9 cellular contexts compared by ENCODE assay signal in the genomic region with DNA sequence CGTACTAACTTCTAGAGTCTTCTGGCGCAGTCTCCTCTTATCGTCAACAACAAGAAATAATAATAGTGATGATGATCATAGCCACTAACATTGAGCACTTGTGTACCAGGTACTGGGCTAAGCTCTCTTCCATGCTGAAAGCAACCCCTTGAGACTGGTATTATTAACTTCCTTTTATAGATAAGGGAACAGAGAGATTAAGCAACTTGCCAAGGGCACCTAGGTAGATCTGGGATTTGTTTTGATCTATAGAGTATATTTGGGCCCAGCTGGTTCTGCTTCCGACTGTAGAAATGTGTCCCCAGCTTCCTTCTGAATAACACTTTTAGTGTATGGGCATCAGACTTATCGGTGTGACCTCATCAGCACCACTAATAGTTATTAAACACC. TPM values are rescaled to one million over a fixed set of nuclear protein-coding genes. Genes with fewer than 3 reads are reported as not detected.
DNase-seq lines count a peak whose midpoint lies in the region; ATAC-seq and TF ChIP-seq lines count a peak whose summit lies in the region.
"Had no signal": no experiment of that assay in that cellular context is flagged by ENCODE, and none has a peak within 500 bp of the region (broad histone marks: within the 10 kb centered on the region; RNA-seq: fewer than 3 reads in every experiment).

No MANE protein-coding gene starts in this region.

- H3K4me1 ChIP-seq in adipocyte (ENCODE audit: control insufficient read depth, insufficient read depth, low read length) (peaks cover 38% of the 10 kb centered on the region), mesenchymal stem cell (ENCODE audit: control insufficient read depth, insufficient read depth, low read depth, low read length) (peaks cover 21% of the 10 kb centered on the region), tibial nerve (peaks cover 0 to 59% (median 22%) of the 10 kb centered on the region in 4 donors)

- H3K27me3 ChIP-seq in adipocyte (replicated peaks; ENCODE audit: control insufficient read depth, insufficient read depth, low read length) (no peaks in the 10 kb centered on the region), mesenchymal stem cell (ENCODE audit: control insufficient read depth in 1 of 2, insufficient read depth in 1 of 2, low read length in 2 of 2) (no peaks in the 10 kb centered on the region), tibial nerve (no peaks in the 10 kb centered on the region)

- no peaks in the 10 kb centered on the region for H3K9me3 Mint-ChIP-seq in activated naive CD4-positive, alpha-beta T cell treated with anti-CD3 and anti-CD28 coated beads, Interleukin-2, amount 10 ng/mL, durations not matched to agents 7 days and 5 days

- H3K9ac ChIP-seq in adipocyte (ENCODE audit: low read length), result peak overlapping the region; percentile 90
- H3K9ac ChIP-seq in mesenchymal stem cell (ENCODE audit: low read length), result peak overlapping the region; percentile 92

- peak overlapping the region; percentile 60 for H2AK5ac ChIP-seq in mesenchymal stem cell (ENCODE audit: low read length, severe bottlenecking)

- H3K14ac ChIP-seq in mesenchymal stem cell (ENCODE audit: low read length in 2 of 2), result no peak overlapping the region

- H3K36me3 ChIP-seq in adipocyte (ENCODE audit: control insufficient read depth, insufficient read depth, low read length, severe bottlenecking) (no peaks in the 10 kb centered on the region), mesenchymal stem cell (ENCODE audit: control insufficient read depth in 1 of 2, insufficient read depth in 2 of 2, low read depth in 1 of 2, low read length in 2 of 2) (no peaks in the 10 kb centered on the region), tibial nerve (no peaks in the 10 kb centered on the region)

- H3K9me3 ChIP-seq in adipocyte (ENCODE audit: control insufficient read depth, low read length) (no peaks in the 10 kb centered on the region), mesenchymal stem cell (ENCODE audit: control insufficient read depth, low read length) (no peaks in the 10 kb centered on the region), tibial nerve (no peaks in the 10 kb centered on the region)

- peak overlapping the region in 1 of 2 experiments; percentile 47 for H2BK12ac ChIP-seq in mesenchymal stem cell (ENCODE audit: low read length in 2 of 2)

- WGBS in mesenchymal stem cell, result 96% methylated on average over 4 of the region's 5 CpGs
- 52 to 59% methylated on average over 5 of the region's 5 CpGs for WGBS in tibial nerve, 2 donors

- no peak for TF ChIP-seq EP300 in tibial nerve (IDR thresholded peaks at IDR 0.05)

- H3K27me3 Mint-ChIP-seq in activated naive CD4-positive, alpha-beta T cell treated with anti-CD3 and anti-CD28 coated beads, Interleukin-2, amount 10 ng/mL, durations not matched to agents 7 days and 5 days, result peaks cover 54% of the 10 kb centered on the region

- H3K4me2 ChIP-seq in mesenchymal stem cell (ENCODE audit: low read length, poor library complexity, severe bottlenecking), result no peak overlapping the region

- TF ChIP-seq POLR2A in tibial nerve (IDR thresholded peaks at IDR 0.05), result no peak

- H4K8ac ChIP-seq in mesenchymal stem cell (ENCODE audit: low read length), result no peak overlapping the region

- H3K23ac ChIP-seq in mesenchymal stem cell (ENCODE audit: low read length in 2 of 2), result no peak overlapping the region

- ATAC-seq in HG02852 (IDR thresholded peaks at IDR 0.05; ENCODE audit: unreplicated experiment) (no peak), GM21529 (IDR thresholded peaks at IDR 0.05; ENCODE audit: unreplicated experiment) (no peak)

- no peaks in the 10 kb centered on the region for H3K36me3 Mint-ChIP-seq in activated naive CD4-positive, alpha-beta T cell treated with anti-CD3 and anti-CD28 coated beads, Interleukin-2, amount 10 ng/mL, durations not matched to agents 7 days and 5 days

- DNase-seq in activated naive CD4-positive, alpha-beta T cell treated with anti-CD3 and anti-CD28 coated beads, Interleukin-2, amount 10 ng/mL, durations not matched to agents 7 days and 5 days, result no peak
- DNase-seq in activated naive CD4-positive, alpha-beta T cell treated with anti-CD3 and anti-CD28 coated beads, Interleukin-2, amount 50 U/mL, for 16 hours, result no peak
- DNase-seq in adipocyte (ENCODE audit: low read depth) (no peak), mesenchymal stem cell (no peak), tibial nerve (ENCODE audit: low spot score in 2 of 2) (no peak), germinal center (ENCODE audit: low spot score) (no peak)
- DNase-seq: activated CD4-positive, CD25-positive, alpha-beta regulatory T cell had no signal

- CTCF ChIA-PET in activated naive CD4-positive, alpha-beta T cell treated with anti-CD3 and anti-CD28 coated beads, Interleukin-2, amount 10 ng/mL, durations not matched to agents 7 days and 5 days (lab: Charles Lee), result interaction anchor here (0.9 to 13.9 kb wide), 3 partner anchors 11 to 85 kb away, joined by 5 to 208 read pairs (median 72); no protein-coding TSS in a partner anchor

- H3K79me1 ChIP-seq in mesenchymal stem cell (replicated peaks; ENCODE audit: low read length, poor library complexity, severe bottlenecking), result peaks cover 12% of the 10 kb centered on the region

- H2BK5ac ChIP-seq in mesenchymal stem cell (ENCODE audit: low read depth, low read length, poor library complexity, severe bottlenecking), result no peak overlapping the region

- peaks cover 35% of the 10 kb centered on the region for H3K4me1 Mint-ChIP-seq in activated naive CD4-positive, alpha-beta T cell treated with anti-CD3 and anti-CD28 coated beads, Interleukin-2, amount 10 ng/mL, durations not matched to agents 7 days and 5 days

- no peak overlapping the region for H2AFZ ChIP-seq in mesenchymal stem cell (ENCODE audit: low read depth, low read length)

- no peak overlapping the region for H3K27ac Mint-ChIP-seq in activated naive CD4-positive, alpha-beta T cell treated with anti-CD3 and anti-CD28 coated beads, Interleukin-2, amount 10 ng/mL, durations not matched to agents 7 days and 5 days

- no peak overlapping the region for H3K4ac ChIP-seq in mesenchymal stem cell (ENCODE audit: low read depth in 1 of 2, low read length in 2 of 2)

- H2BK120ac ChIP-seq in mesenchymal stem cell (ENCODE audit: low read depth, low read length), result no peak overlapping the region

- TF ChIP-seq CTCF in tibial nerve (IDR thresholded peaks at IDR 0.05), result no peak

- peak overlapping the region; percentile 77 for H3K4me3 Mint-ChIP-seq in activated naive CD4-positive, alpha-beta T cell treated with anti-CD3 and anti-CD28 coated beads, Interleukin-2, amount 10 ng/mL, durations not matched to agents 7 days and 5 days

- H2BK15ac ChIP-seq in mesenchymal stem cell (ENCODE audit: low read depth, poor library complexity, severe bottlenecking), result no peak overlapping the region

- H4K91ac ChIP-seq in mesenchymal stem cell (ENCODE audit: low read length), result no peak overlapping the region

- peak overlapping the region; percentile 87 for H3K4me3 ChIP-seq in adipocyte (ENCODE audit: low read length)
- H3K4me3 ChIP-seq in mesenchymal stem cell (ENCODE audit: insufficient read depth in 1 of 2, low read depth in 1 of 2, low read length in 2 of 2), result peak overlapping the region in 1 of 2 experiments; percentile 84
- no peak overlapping the region for H3K4me3 ChIP-seq in tibial nerve

- no peak overlapping the region for H3K18ac ChIP-seq in mesenchymal stem cell (ENCODE audit: low read depth in 1 of 2, low read length in 2 of 2)

- H3K27ac ChIP-seq in mesenchymal stem cell (ENCODE audit: low read length, poor library complexity, severe bottlenecking), result no peak overlapping the region
- H3K27ac ChIP-seq in tibial nerve, result peak overlapping the region; percentile 87 to 97 (median 92)

RNA-seq across cellular contexts. Expression of a gene that starts 1.1 kb away (rescaled TPM):
- polyA plus RNA-seq in mesenchymal stem cell (2013, experiment 1 of 2), result 13.0 TPM
- 11.8 TPM for polyA plus RNA-seq in mesenchymal stem cell (2013, experiment 2 of 2)
- total RNA-seq in tibial nerve, result 10 to 100 TPM; 28.6 to 90.3 (median 34.9) TPM

RNA-seq across cellular contexts. Expression of a gene that starts 1.3 kb away (rescaled TPM):
- polyA plus RNA-seq in mesenchymal stem cell (2013, experiment 1 of 2), result 0.46 TPM
- 0.40 TPM for polyA plus RNA-seq in mesenchymal stem cell (2013, experiment 2 of 2)
- total RNA-seq in tibial nerve, result under 1 TPM in 2 of 4 donors, not detected in 2; 0.44 to 0.63 TPM

RNA-seq across cellular contexts. Expression of a gene that starts 29.5 kb away (rescaled TPM):
- 30.1 TPM for polyA plus RNA-seq in mesenchymal stem cell (2013, experiment 1 of 2)
- 27.5 TPM for polyA plus RNA-seq in mesenchymal stem cell (2013, experiment 2 of 2)
- 100 to 1,000 TPM in 1 of 4 donors, 10 to 100 TPM in 3; 72.5 to 128 (median 80.9) TPM for total RNA-seq in tibial nerve

RNA-seq across cellular contexts. Expression of a gene that starts 42.0 kb away (rescaled TPM):
- polyA plus RNA-seq in mesenchymal stem cell (2013, experiment 1 of 2), result not detected
- not detected for polyA plus RNA-seq in mesenchymal stem cell (2013, experiment 2 of 2)
- not detected for total RNA-seq in tibial nerve

RNA-seq across cellular contexts. Expression of a gene that starts 56.3 kb away (rescaled TPM):
- polyA plus RNA-seq in mesenchymal stem cell (2013, experiment 1 of 2), result not detected
- polyA plus RNA-seq in mesenchymal stem cell (2013, experiment 2 of 2), result not detected
- total RNA-seq in tibial nerve, result under 1 TPM in 1 of 4 donors, not detected in 3; 0.39 TPM
